In the genomic region with DNA sequence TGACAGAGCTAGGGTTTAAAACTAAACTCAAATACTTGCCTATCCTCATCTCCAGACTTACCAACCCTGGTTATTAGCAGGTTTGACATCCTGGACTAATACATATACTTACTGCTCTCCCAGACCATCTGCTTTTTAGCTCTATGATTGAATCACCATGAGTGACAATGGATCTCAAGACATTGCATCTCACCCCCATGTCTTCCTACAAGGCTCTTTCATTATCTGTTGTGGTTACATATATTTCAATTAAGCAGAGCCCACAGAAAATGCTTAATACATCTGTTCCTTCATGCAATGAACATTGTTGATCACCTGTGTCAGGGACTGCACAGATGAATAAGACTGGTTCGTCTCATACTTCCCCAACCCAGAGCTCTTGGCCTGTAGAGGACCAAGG, we compare ENCODE assay signal across 23 cellular contexts. TPM values are rescaled to one million over a fixed set of nuclear protein-coding genes. Genes with fewer than 3 reads are reported as not detected.
A peak's percentile ranks its signal among the peaks of the same experiment; 100 is the strongest.
DNase-seq lines count a peak whose midpoint lies in the region; ATAC-seq and TF ChIP-seq lines count a peak whose summit lies in the region.
"Had no signal": no experiment of that assay in that cellular context is flagged by ENCODE, and none has a peak within 500 bp of the region (broad histone marks: within the 10 kb centered on the region; RNA-seq: fewer than 3 reads in every experiment).

No MANE protein-coding gene starts in this region.

- peaks cover 4% of the 10 kb centered on the region for H3K9me3 Mint-ChIP-seq in CD4-positive, alpha-beta T cell
- H3K9me3 Mint-ChIP-seq: activated naive CD4-positive, alpha-beta T cell treated with anti-CD3 and anti-CD28 coated beads, Interleukin-2, amount 50 U/mL, for 24 hours had no signal

- intact Hi-C loops in CD4-positive, alpha-beta T cell (cut with DNase I, micrococcal nuclease), result no loop called here
- intact Hi-C loops in esophagus squamous epithelium (cut with DNase I), result no loop called here

- POLR2A ChIA-PET in CD4-positive, alpha-beta T cell (lab: Charles Lee), result interaction anchor here (1.1 to 1.8 kb wide), 4 partner anchors 10 to 20 kb away, joined by 4 to 12 read pairs (median 8); a partner anchor contains a TSS

- H3K27me3 ChIP-seq in CD4-positive, alpha-beta T cell (ENCODE audit: control insufficient read depth, insufficient read depth, low read length), result no peaks in the 10 kb centered on the region
- H3K27me3 ChIP-seq in HUES6 (ENCODE audit: control insufficient read depth, insufficient read depth, low read length) (no peaks in the 10 kb centered on the region), esophagus squamous epithelium (no peaks in the 10 kb centered on the region)
- H3K27me3 ChIP-seq: foreskin keratinocyte, left lung had no signal

- peak overlapping the region; percentile 36 for H3K4me3 Mint-ChIP-seq in CD4-positive, alpha-beta T cell
- H3K4me3 Mint-ChIP-seq: activated naive CD4-positive, alpha-beta T cell treated with anti-CD3 and anti-CD28 coated beads, Interleukin-2, amount 50 U/mL, for 24 hours; neural crest cell had no signal

- TF ChIP-seq POLR2A in erythroblast (IDR thresholded peaks at IDR 0.05; ENCODE audit: low read length), result no peak
- TF ChIP-seq POLR2A in esophagus squamous epithelium (IDR thresholded peaks at IDR 0.05), result no peak

- H3K4me1 ChIP-seq in HUES6 (ENCODE audit: control insufficient read depth, insufficient read depth, low read length) (peaks cover 33% of the 10 kb centered on the region), esophagus squamous epithelium (no peaks in the 10 kb centered on the region)
- H3K4me1 ChIP-seq: foreskin keratinocyte, left lung had no signal

- H3K27ac Mint-ChIP-seq in CD4-positive, alpha-beta T cell, result peak overlapping the region; percentile 52
- H3K27ac Mint-ChIP-seq: activated naive CD4-positive, alpha-beta T cell treated with anti-CD3 and anti-CD28 coated beads, Interleukin-2, amount 50 U/mL, for 24 hours had no signal

- no peak overlapping the region for H3K9ac ChIP-seq in HUES6 (ENCODE audit: low read length)

- WGBS in esophagus squamous epithelium, 2 donors, result 90 to 92% methylated on average over 1 of the region's 1 CpG

- H3K27me3 Mint-ChIP-seq in CD4-positive, alpha-beta T cell, result no peaks in the 10 kb centered on the region
- H3K27me3 Mint-ChIP-seq: activated naive CD4-positive, alpha-beta T cell treated with anti-CD3 and anti-CD28 coated beads, Interleukin-2, amount 50 U/mL, for 24 hours had no signal

- H3K4me1 Mint-ChIP-seq in CD4-positive, alpha-beta T cell (ENCODE audit: low read depth), result peaks cover 74% of the 10 kb centered on the region
- H3K4me1 Mint-ChIP-seq: neural crest cell had no signal

- CTCF ChIA-PET in CD4-positive, alpha-beta T cell (lab: Charles Lee), result no interaction called here

- H3K4me3 ChIP-seq in HUES6 (ENCODE audit: low read depth, low read length) (no peak overlapping the region), esophagus squamous epithelium (no peak overlapping the region)
- H3K4me3 ChIP-seq: left lung had no signal

- no peaks in the 10 kb centered on the region for H3K9me3 ChIP-seq in CD4-positive, alpha-beta T cell (ENCODE audit: control insufficient read depth, low read length)
- H3K9me3 ChIP-seq in HUES6 (ENCODE audit: control insufficient read depth, insufficient read depth, low read depth, low read length), result peaks cover 11% of the 10 kb centered on the region
- H3K9me3 ChIP-seq in esophagus squamous epithelium, result no peaks in the 10 kb centered on the region
- H3K9me3 ChIP-seq: left lung had no signal

- H3K36me3 ChIP-seq in HUES6 (ENCODE audit: control insufficient read depth, insufficient read depth, low read length) (peaks cover 22% of the 10 kb centered on the region; the same call in 1 of the 2 replicates), esophagus squamous epithelium (no peaks in the 10 kb centered on the region)
- H3K36me3 ChIP-seq: left lung had no signal

- DNase-seq in CD4-positive, alpha-beta T cell, result no peak
- peak; percentile 9 to 31 for DNase-seq in erythroblast (lab: John Stamatoyannopoulos, UW)
- no peak for DNase-seq in esophagus squamous epithelium (lab: John Stamatoyannopoulos, UW)
- DNase-seq: activated CD8-positive, alpha-beta memory T cell treated with anti-CD3 and anti-CD28 coated beads for 24 hours; activated T-cell treated with anti-CD3 and anti-CD28 coated beads, Interleukin-2, amount 50 U/mL, for 48 hours; C1 segment of cervical spinal cord; foreskin keratinocyte; KG1; left lung; midbrain; NCI-H1694; NCI-H774; T-helper 9 cell had no signal

- peaks cover 88% of the 10 kb centered on the region for H3K36me3 Mint-ChIP-seq in CD4-positive, alpha-beta T cell (ENCODE audit: low read depth)

- no peak overlapping the region for H3K27ac ChIP-seq in CD4-positive, alpha-beta T cell (ENCODE audit: low read depth, low read length)
- H3K27ac ChIP-seq in HUES6 (ENCODE audit: low read depth, low read length) (0 out of 2 replicates have a peak overlapping the region, but pooled peaks have one; percentile 50), esophagus squamous epithelium (no peak overlapping the region)
- H3K27ac ChIP-seq: foreskin keratinocyte, left lung had no signal

- ATAC-seq in CD4-positive, alpha-beta T cell (ENCODE audit: poor library complexity), result no peak
- ATAC-seq in GM18907 (IDR thresholded peaks at IDR 0.05; ENCODE audit: unreplicated experiment), result peak; percentile 17
- no peak for ATAC-seq in HG02852 (IDR thresholded peaks at IDR 0.05; ENCODE audit: unreplicated experiment)
- ATAC-seq in GM18868 (IDR thresholded peaks at IDR 0.05; ENCODE audit: unreplicated experiment), result no peak
- ATAC-seq: foreskin keratinocyte, left lung, sciatic nerve had no signal

- no peak for TF ChIP-seq CTCF in CD4-positive, alpha-beta T cell (IDR thresholded peaks at IDR 0.05)
- TF ChIP-seq CTCF in esophagus squamous epithelium (IDR thresholded peaks at IDR 0.05), result no peak

RNA-seq across cellular contexts. Expression of a gene that starts 19.4 kb away (rescaled TPM):
- total RNA-seq in CD4-positive, alpha-beta T cell, result 10 to 100 TPM; 24.3 to 28.7 TPM
- 1 to 10 TPM in 1 of 4 donors, under 1 TPM in 3; 0.12 to 3.8 (median 0.67) TPM for total RNA-seq in esophagus squamous epithelium
- total RNA-seq: epithelial cell of proximal tubule, H4, OCI-LY7 had no signal

Comparison
In these comparisons a context has a peak if more than half of its experiments do, and no peak if none do; other contexts are left out.
1. DNase-seq: peak in erythroblast (2 of 2); none in CD4-positive, alpha-beta T cell (0 of 10) and esophagus squamous epithelium (single experiment).
2. RNA of a gene that starts 19.4 kb away (total RNA-seq): 24.3 to 28.7 TPM in CD4-positive, alpha-beta T cell; 0.12 to 3.8 TPM in esophagus squamous epithelium; every median in the first group is over 4 times any median in the second.